Comparison of ENCODE assay signal across 35 cellular contexts in genomic region chr1:247822060-247822459, GRCh38. TPM values are rescaled to one million over a fixed set of nuclear protein-coding genes. Genes with fewer than 3 reads are reported as not detected.
"Had no signal": no experiment of that assay in that cellular context is flagged by ENCODE, and none has a peak within 500 bp of the region (broad histone marks: within the 10 kb centered on the region; RNA-seq: fewer than 3 reads in every experiment).

No MANE protein-coding gene starts in this region.

- H3K27me3 Mint-ChIP-seq: activated CD4-positive, alpha-beta T cell treated with anti-CD3 and anti-CD28 coated beads, Interleukin-2, amount 10 ng/mL, durations not matched to agents 7 days and 5 days; activated CD8-positive, alpha-beta T cell treated with anti-CD3 and anti-CD28 coated beads for 36 hours; activated naive CD8-positive, alpha-beta T cell; activated T-helper 17 cell treated with anti-CD3 and anti-CD28 coated beads, Interleukin-2, amount 50 U/mL, for 72 hours; central memory CD8-positive, alpha-beta T cell; dendritic cell treated with granulocyte-macrophage colony-stimulating factor and Interleukin-4, amounts not matched to agents 40 ng/mL and 50 ng/mL, for 4 days; T-helper 17 cell had no signal

- H3K27me3 ChIP-seq: brain microvascular endothelial cell, dorsolateral prefrontal cortex, esophagus muscularis mucosa, foreskin keratinocyte, gastrocnemius medialis, heart left ventricle had no signal

- DNase-seq: activated CD4-positive, alpha-beta T cell treated with anti-CD3 and anti-CD28 coated beads for 1 hour; activated CD4-positive, alpha-beta T cell treated with anti-CD3 and anti-CD28 coated beads for 4 hours; activated CD4-positive, alpha-beta T cell treated with anti-CD3 and anti-CD28 coated beads, Interleukin-2, amount 10 ng/mL, durations not matched to agents 7 days and 5 days; activated CD4-positive, alpha-beta T cell treated with anti-CD3 and anti-CD28 coated beads, Interleukin-2, amount 50 U/mL, for 48 hours; activated CD8-positive, alpha-beta memory T cell treated with anti-CD3 and anti-CD28 coated beads for 24 hours; activated CD8-positive, alpha-beta T cell treated with anti-CD3 and anti-CD28 coated beads for 36 hours; activated effector memory CD4-positive, alpha-beta T cell treated with Interleukin-2 at 50 U/mL for 16 hours; activated gamma-delta T cell treated with Interleukin-2 at 50 U/mL for 16 hours; activated naive CD4-positive, alpha-beta T cell treated with anti-CD3 and anti-CD28 coated beads, Interleukin-2, amount 50 U/mL, for 16 hours; activated naive CD4-positive, alpha-beta T cell treated with Interleukin-2 at 50 U/mL for 16 hours; activated T-cell treated with anti-CD3 and anti-CD28 coated beads, Interleukin-2, amount 50 U/mL, for 4 hours; brain microvascular endothelial cell; dorsolateral prefrontal cortex; effector memory CD4-positive, alpha-beta T cell; endodermal cell; erythroblast; foreskin keratinocyte; gastrocnemius medialis; glutamatergic neuron; heart left ventricle; hypothalamus; T-helper 1 cell; T-helper 17 cell; T1000 had no signal

- H3K36me3 ChIP-seq: brain microvascular endothelial cell, esophagus muscularis mucosa, gastrocnemius medialis, heart left ventricle had no signal

- H3K4me1 Mint-ChIP-seq: activated CD4-positive, alpha-beta T cell treated with anti-CD3 and anti-CD28 coated beads, Interleukin-2, amount 10 ng/mL, durations not matched to agents 7 days and 5 days; activated T-helper 17 cell treated with anti-CD3 and anti-CD28 coated beads, Interleukin-2, amount 50 U/mL, for 72 hours; central memory CD8-positive, alpha-beta T cell; T-helper 17 cell had no signal

- H3K4me1 ChIP-seq: esophagus muscularis mucosa, foreskin keratinocyte, gastrocnemius medialis, heart left ventricle had no signal

- H3K4me3 Mint-ChIP-seq: activated CD4-positive, alpha-beta T cell treated with anti-CD3 and anti-CD28 coated beads, Interleukin-2, amount 10 ng/mL, durations not matched to agents 7 days and 5 days; activated CD8-positive, alpha-beta T cell treated with anti-CD3 and anti-CD28 coated beads for 36 hours; activated naive CD8-positive, alpha-beta T cell; activated T-cell treated with anti-CD3 and anti-CD28 coated beads, Interleukin-2, amount 50 U/mL, for 4 hours; activated T-helper 17 cell treated with anti-CD3 and anti-CD28 coated beads, Interleukin-2, amount 50 U/mL, for 72 hours; central memory CD8-positive, alpha-beta T cell; dendritic cell treated with granulocyte-macrophage colony-stimulating factor and Interleukin-4, amounts not matched to agents 40 ng/mL and 50 ng/mL, for 4 days; endodermal cell; T-helper 17 cell; T-helper 2 cell treated with Interferon-gamma antibody and Interleukin-4, amounts not matched to agents 5 μg/mL and 100 μg/mL, for 36 hours had no signal

- H3K27ac ChIP-seq: brain microvascular endothelial cell, coronary artery, dorsolateral prefrontal cortex, esophagus muscularis mucosa, foreskin keratinocyte, gastrocnemius medialis, heart left ventricle had no signal

- H3K27ac Mint-ChIP-seq: activated CD4-positive, alpha-beta T cell treated with anti-CD3 and anti-CD28 coated beads, Interleukin-2, amount 10 ng/mL, durations not matched to agents 7 days and 5 days; activated CD8-positive, alpha-beta T cell treated with anti-CD3 and anti-CD28 coated beads for 36 hours; activated naive CD8-positive, alpha-beta T cell; activated T-helper 17 cell treated with anti-CD3 and anti-CD28 coated beads, Interleukin-2, amount 50 U/mL, for 72 hours; dendritic cell treated with granulocyte-macrophage colony-stimulating factor and Interleukin-4, amounts not matched to agents 40 ng/mL and 50 ng/mL, for 4 days; endodermal cell; T-helper 17 cell; T-helper 2 cell treated with Interferon-gamma antibody and Interleukin-4, amounts not matched to agents 5 μg/mL and 100 μg/mL, for 36 hours had no signal

- H3K9me3 ChIP-seq: esophagus muscularis mucosa, gastrocnemius medialis, heart left ventricle had no signal

- H3K9me3 Mint-ChIP-seq: activated CD4-positive, alpha-beta T cell treated with anti-CD3 and anti-CD28 coated beads, Interleukin-2, amount 10 ng/mL, durations not matched to agents 7 days and 5 days; activated CD8-positive, alpha-beta T cell treated with anti-CD3 and anti-CD28 coated beads for 36 hours; activated T-cell treated with anti-CD3 and anti-CD28 coated beads, Interleukin-2, amount 50 U/mL, for 4 hours; activated T-helper 17 cell treated with anti-CD3 and anti-CD28 coated beads, Interleukin-2, amount 50 U/mL, for 72 hours; T-helper 2 cell treated with Interferon-gamma antibody and Interleukin-4, amounts not matched to agents 5 μg/mL and 100 μg/mL, for 36 hours had no signal

- ATAC-seq: activated CD8-positive, alpha-beta T cell treated with anti-CD3 and anti-CD28 coated beads for 36 hours; activated T-cell treated with anti-CD3 and anti-CD28 coated beads, Interleukin-2, amount 50 U/mL, for 4 hours; activated T-helper 17 cell treated with anti-CD3 and anti-CD28 coated beads, Interleukin-2, amount 50 U/mL, for 72 hours; foreskin keratinocyte; gastrocnemius medialis; heart left ventricle; T-helper 17 cell had no signal

- H3K4me3 ChIP-seq: coronary artery, dorsolateral prefrontal cortex, esophagus muscularis mucosa, gastrocnemius medialis, heart left ventricle had no signal

- H3K36me3 Mint-ChIP-seq: activated naive CD8-positive, alpha-beta T cell had no signal

RNA-seq across cellular contexts. Expression of gene OR14A16, which starts 1.9 kb away (rescaled TPM):
- total RNA-seq: activated CD4-positive, alpha-beta T cell treated with anti-CD3 and anti-CD28 coated beads, Interleukin-2, amount 10 ng/mL, durations not matched to agents 7 days and 5 days; activated CD8-positive, alpha-beta T cell treated with anti-CD3 and anti-CD28 coated beads for 36 hours; activated T-cell treated with anti-CD3 and anti-CD28 coated beads, Interleukin-2, amount 50 U/mL, for 4 hours; activated T-helper 17 cell treated with anti-CD3 and anti-CD28 coated beads, Interleukin-2, amount 50 U/mL, for 72 hours; astrocyte; bronchial epithelial cell; cardiac septum; cerebellum; dorsolateral prefrontal cortex; endodermal cell; esophagus muscularis mucosa; foreskin keratinocyte; gastrocnemius medialis; heart left ventricle; T-helper 17 cell had no signal
- polyA plus RNA-seq: foreskin keratinocyte, heart left ventricle had no signal

RNA-seq across cellular contexts. Expression of gene OR11L1, which starts 19.6 kb away (rescaled TPM):
- total RNA-seq: activated CD4-positive, alpha-beta T cell treated with anti-CD3 and anti-CD28 coated beads, Interleukin-2, amount 10 ng/mL, durations not matched to agents 7 days and 5 days; activated CD8-positive, alpha-beta T cell treated with anti-CD3 and anti-CD28 coated beads for 36 hours; activated T-cell treated with anti-CD3 and anti-CD28 coated beads, Interleukin-2, amount 50 U/mL, for 4 hours; activated T-helper 17 cell treated with anti-CD3 and anti-CD28 coated beads, Interleukin-2, amount 50 U/mL, for 72 hours; astrocyte; bronchial epithelial cell; cardiac septum; cerebellum; dorsolateral prefrontal cortex; endodermal cell; esophagus muscularis mucosa; foreskin keratinocyte; gastrocnemius medialis; heart left ventricle had no signal
- polyA plus RNA-seq: foreskin keratinocyte, heart left ventricle had no signal

RNA-seq across cellular contexts. Expression of gene TRIM58, which starts 34.9 kb away (rescaled TPM):
- total RNA-seq: bronchial epithelial cell, foreskin keratinocyte had no signal
- polyA plus RNA-seq: foreskin keratinocyte had no signal
